Comparison of ENCODE assay signal across 8 cellular contexts in the genomic region with DNA sequence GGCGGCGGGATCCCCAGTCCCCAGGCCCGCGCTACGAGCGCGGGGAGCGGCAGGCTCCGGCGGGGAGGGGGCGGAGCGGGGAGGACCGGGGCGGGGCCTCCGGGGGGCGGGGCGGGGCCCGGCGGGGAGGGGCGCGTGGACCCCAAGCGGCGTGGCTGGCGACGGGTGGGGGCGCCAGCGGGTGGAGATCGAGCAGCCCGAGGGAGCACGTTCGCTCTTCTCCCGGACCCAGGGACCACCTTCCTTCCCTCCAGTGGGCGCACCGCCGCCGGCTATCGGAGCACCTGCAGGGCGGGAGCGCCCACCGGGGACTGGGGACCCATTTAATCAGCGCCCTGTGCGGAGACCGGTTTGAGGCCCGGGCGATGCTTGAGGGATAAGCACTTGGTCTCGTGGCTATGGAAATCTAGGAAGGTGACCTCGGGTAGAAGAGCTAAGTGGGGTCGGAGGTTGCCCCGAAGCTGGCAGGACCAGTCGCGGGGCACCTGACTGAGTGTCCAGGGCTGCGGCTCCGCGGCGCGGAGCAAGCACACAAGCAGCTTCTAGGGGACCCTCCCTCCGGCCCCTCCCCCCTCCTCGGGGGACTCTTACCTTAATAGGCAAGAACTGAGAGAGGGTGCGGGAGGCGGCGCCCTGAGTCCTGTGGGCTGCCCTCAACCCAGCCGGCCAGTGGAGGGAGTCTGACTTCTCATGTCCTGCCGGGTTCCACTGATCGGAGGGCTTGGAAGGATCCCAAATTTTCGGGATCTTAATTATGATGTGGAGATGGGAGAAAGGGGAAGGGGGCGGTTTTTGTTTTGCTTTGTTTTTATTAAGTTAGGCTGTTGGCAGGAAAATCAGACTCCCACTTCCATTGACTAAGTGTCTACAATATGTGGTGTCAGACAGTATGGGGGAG. TPM values are rescaled to one million over a fixed set of nuclear protein-coding genes. Genes with fewer than 3 reads are reported as not detected.
A peak's percentile ranks its signal among the peaks of the same experiment; 100 is the strongest.
DNase-seq lines count a peak whose midpoint lies in the region; ATAC-seq, FAIRE-seq and TF ChIP-seq lines count a peak whose summit lies in the region.

A gene (minus strand): TSS at position 61 of the 898 bp plus-strand sequence. CDS start 71 bp downstream, outside the sequence.

- H3K27me3 Mint-ChIP-seq in endothelial cell (ENCODE audit: unreplicated experiment): peaks cover 1% of the 10 kb centered on the region
- peaks cover 11 to 19% of the 10 kb centered on the region in 2 donors for H3K27me3 Mint-ChIP-seq in stimulated activated naive B cell treated with anti-CD40 and anti-IgM and Interleukin-4, amounts not matched to agents 10 μg/mL and 1 μg/mL and 100 μg/mL, for 72 hours

- H3K27ac ChIP-seq in BLaER1 (peak within 1 kb of the TSS; percentile 18; the same call in 1 of the 2 replicates), mucosa of rectum (ENCODE audit: low read depth in 2 of 2, low read length in 2 of 2) (peak within 1 kb of the TSS; percentile 57 to 82)

- H2AFZ ChIP-seq in Loucy (ENCODE audit: low read length): peak within 1 kb of the TSS; percentile 63

- no peak for FAIRE-seq in GM12892 (lab: Jason Lieb, UNC)

- H3K36me3 ChIP-seq in BLaER1 (no peaks in the 10 kb centered on the region), Loucy (ENCODE audit: insufficient read depth, low read length) (no peaks in the 10 kb centered on the region), mucosa of rectum (ENCODE audit: control insufficient read depth in 2 of 2, insufficient read depth in 2 of 2, low read length in 2 of 2) (no peaks in the 10 kb centered on the region)

- TF ChIP-seq POLR2A in GM12892 (IDR thresholded peaks at IDR 0.05; ENCODE audit: low read depth, low read length): no peak

- H4K20me1 ChIP-seq in BLaER1: no peaks in the 10 kb centered on the region
- no peaks in the 10 kb centered on the region for H4K20me1 ChIP-seq in Loucy (ENCODE audit: insufficient read depth, low read length, poor library complexity, severe bottlenecking)

- DNase-seq in activated CD8-positive, alpha-beta memory T cell treated with anti-CD3 and anti-CD28 coated beads for 24 hours: peak; percentile 80
- DNase-seq in endothelial cell (ENCODE audit: low spot score) (peak; percentile 76), GM12892 (ENCODE audit: insufficient read length) (no peak), putamen (ENCODE audit: low spot score) (no peak)
- DNase-seq in stimulated activated naive B cell treated with anti-CD40 and anti-IgM and Interleukin-4, amounts not matched to agents 10 μg/mL and 1 μg/mL and 100 μg/mL, for 72 hours: peak; percentile 12

- peak within 1 kb of the TSS; percentile 73 for H3K9ac ChIP-seq in BLaER1
- peak within 1 kb of the TSS; percentile 76 for H3K9ac ChIP-seq in Loucy (ENCODE audit: low read depth, low read length, poor library complexity, severe bottlenecking)
- H3K9ac ChIP-seq in mucosa of rectum (ENCODE audit: low read depth in 1 of 2, low read length in 2 of 2): peak within 1 kb of the TSS; percentile 70 to 73

- no peaks in the 10 kb centered on the region for H3K36me3 Mint-ChIP-seq in endothelial cell (ENCODE audit: low read depth, unreplicated experiment)
- no peaks in the 10 kb centered on the region for H3K36me3 Mint-ChIP-seq in stimulated activated naive B cell treated with anti-CD40 and anti-IgM and Interleukin-4, amounts not matched to agents 10 μg/mL and 1 μg/mL and 100 μg/mL, for 72 hours

- peak; percentile 80 to 82 for ATAC-seq in stimulated activated naive B cell treated with anti-CD40 and anti-IgM and Interleukin-4, amounts not matched to agents 10 μg/mL and 1 μg/mL and 100 μg/mL, for 72 hours (replicated peaks)

- peak within 1 kb of the TSS; percentile 74 for H3K4me3 ChIP-seq in BLaER1
- peak within 1 kb of the TSS; percentile 82 for H3K4me3 ChIP-seq in Loucy (ENCODE audit: low read length, poor library complexity, severe bottlenecking)
- peak within 1 kb of the TSS; percentile 72 to 76 for H3K4me3 ChIP-seq in mucosa of rectum (ENCODE audit: low read length in 2 of 2)

- H3K27me3 ChIP-seq in BLaER1 (no peaks in the 10 kb centered on the region), Loucy (ENCODE audit: insufficient read depth, low read length, poor library complexity, severe bottlenecking) (no peaks in the 10 kb centered on the region), mucosa of rectum (ENCODE audit: control insufficient read depth in 2 of 2, insufficient read depth in 2 of 2, low read length in 2 of 2) (no peaks in the 10 kb centered on the region)

- no peaks in the 10 kb centered on the region for H3K9me3 Mint-ChIP-seq in endothelial cell (ENCODE audit: unreplicated experiment)
- H3K9me3 Mint-ChIP-seq in stimulated activated naive B cell treated with anti-CD40 and anti-IgM and Interleukin-4, amounts not matched to agents 10 μg/mL and 1 μg/mL and 100 μg/mL, for 72 hours: no peaks in the 10 kb centered on the region

- no peaks in the 10 kb centered on the region; the same call in 1 of the 2 replicates for H3K79me2 ChIP-seq in Loucy (ENCODE audit: insufficient read depth, low read length)

- H3K4me1 ChIP-seq in BLaER1: peaks cover 18% of the 10 kb centered on the region
- H3K4me1 ChIP-seq in Loucy (ENCODE audit: insufficient read depth, low read length, poor library complexity, severe bottlenecking): peaks cover 28% of the 10 kb centered on the region
- peaks cover 5 to 10% of the 10 kb centered on the region in 2 donors for H3K4me1 ChIP-seq in mucosa of rectum (ENCODE audit: control insufficient read depth in 2 of 2, insufficient read depth in 2 of 2, low read length in 2 of 2)

- peak within 1 kb of the TSS; percentile 97 for H3K4me2 ChIP-seq in BLaER1
- peak within 1 kb of the TSS; percentile 66 for H3K4me2 ChIP-seq in Loucy (ENCODE audit: low read depth, low read length, poor library complexity, severe bottlenecking)

- peak within 1 kb of the TSS; percentile 89 for H3K27ac Mint-ChIP-seq in endothelial cell (ENCODE audit: unreplicated experiment)
- peak within 1 kb of the TSS; percentile 28 for H3K27ac Mint-ChIP-seq in stimulated activated naive B cell treated with anti-CD40 and anti-IgM and Interleukin-4, amounts not matched to agents 10 μg/mL and 1 μg/mL and 100 μg/mL, for 72 hours

- H3K9me3 ChIP-seq in BLaER1 (no peaks in the 10 kb centered on the region), Loucy (ENCODE audit: insufficient read depth, low read depth, low read length) (0 out of 2 replicates have a peak, but pooled peaks cover 3% of the 10 kb centered on the region), mucosa of rectum (ENCODE audit: control insufficient read depth in 2 of 2, low read length in 2 of 2) (no peaks in the 10 kb centered on the region)

- peaks cover 40% of the 10 kb centered on the region for H3K4me1 Mint-ChIP-seq in endothelial cell (ENCODE audit: unreplicated experiment)
- peaks cover 12 to 20% of the 10 kb centered on the region in 2 donors for H3K4me1 Mint-ChIP-seq in stimulated activated naive B cell treated with anti-CD40 and anti-IgM and Interleukin-4, amounts not matched to agents 10 μg/mL and 1 μg/mL and 100 μg/mL, for 72 hours

- no peaks in the 10 kb centered on the region for H3K9me2 ChIP-seq in Loucy (replicated peaks; ENCODE audit: low read depth, low read length)

- TF ChIP-seq CTCF in Loucy (conservative IDR thresholded peaks at IDR 0.05; ENCODE audit: low read length) (0 out of 2 replicates have a peak, but pooled peaks have one; percentile 30), endothelial cell (IDR thresholded peaks at IDR 0.05; ENCODE audit: unreplicated experiment) (no peak)

- peak within 1 kb of the TSS; percentile 92 for H3K4me3 Mint-ChIP-seq in endothelial cell (ENCODE audit: unreplicated experiment)
- H3K4me3 Mint-ChIP-seq in stimulated activated naive B cell treated with anti-CD40 and anti-IgM and Interleukin-4, amounts not matched to agents 10 μg/mL and 1 μg/mL and 100 μg/mL, for 72 hours: peak within 1 kb of the TSS; percentile 82 to 87

- H3F3A ChIP-seq in Loucy (ENCODE audit: low read depth): peaks cover 3% of the 10 kb centered on the region; the same call in 1 of the 2 replicates

RNA-seq across cellular contexts. Expression of the gene that starts here (rescaled TPM):
- 57.9 TPM for total RNA-seq in endothelial cell (ENCODE audit: unreplicated experiment)
- polyA plus RNA-seq in GM12892 (2012; ENCODE audit: missing spikeins): not detected

Comparison
In these comparisons a context has a peak if more than half of its experiments do, and no peak if none do; other contexts are left out.
1. DNase-seq: peak in activated CD8-positive, alpha-beta memory T cell treated with anti-CD3 and anti-CD28 coated beads for 24 hours (single experiment), endothelial cell (single experiment) and stimulated activated naive B cell treated with anti-CD40 and anti-IgM and Interleukin-4, amounts not matched to agents 10 μg/mL and 1 μg/mL and 100 μg/mL, for 72 hours (single experiment); none in GM12892 (single experiment) and putamen (single experiment).
2. Peak in every context shown above with its lines, with median percentiles within 50 percentile points of each other: H3K4me3 ChIP-seq and H3K9ac ChIP-seq.